1 cellular context compared by ENCODE assay signal in the genomic region with DNA sequence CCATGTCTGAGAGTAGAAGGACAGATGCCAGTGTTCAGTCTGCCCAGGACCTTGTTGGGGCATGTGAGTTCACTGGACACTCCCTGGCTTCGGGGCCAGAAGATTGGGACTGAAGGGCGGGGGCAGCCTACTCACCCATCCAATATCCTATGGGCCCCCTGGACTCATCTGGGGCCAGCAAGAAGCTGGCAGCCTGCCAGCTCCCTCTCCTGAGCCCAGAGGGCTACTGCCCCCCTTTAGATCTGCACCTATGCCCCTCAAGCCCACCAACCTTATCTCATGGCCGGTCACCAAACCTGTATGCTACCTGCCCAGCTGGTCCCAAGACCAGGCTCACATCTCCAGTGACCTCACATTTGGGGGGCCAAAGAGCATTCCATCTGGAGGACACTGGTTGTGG.
TF ChIP-seq lines count a peak whose summit lies in the region.

No MANE protein-coding gene starts in this region.

TF ChIP-seq in H1, 55 proteins besides CTCF, POLR2A, EP300 and RAD21:
- TF ChIP-seq NANOG (IDR thresholded peaks at IDR 0.05; ENCODE audit: insufficient read depth, low read depth, low read length, poor library complexity, severe bottlenecking), result no peak
- TF ChIP-seq, protein P1, sequence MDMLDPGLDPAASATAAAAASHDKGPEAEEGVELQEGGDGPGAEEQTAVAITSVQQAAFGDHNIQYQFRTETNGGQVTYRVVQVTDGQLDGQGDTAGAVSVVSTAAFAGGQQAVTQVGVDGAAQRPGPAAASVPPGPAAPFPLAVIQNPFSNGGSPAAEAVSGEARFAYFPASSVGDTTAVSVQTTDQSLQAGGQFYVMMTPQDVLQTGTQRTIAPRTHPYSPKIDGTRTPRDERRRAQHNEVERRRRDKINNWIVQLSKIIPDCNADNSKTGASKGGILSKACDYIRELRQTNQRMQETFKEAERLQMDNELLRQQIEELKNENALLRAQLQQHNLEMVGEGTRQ (IDR thresholded peaks at IDR 0.05; ENCODE audit: low read length), result no peak
- no peak for TF ChIP-seq SRF (IDR thresholded peaks at IDR 0.05; ENCODE audit: low read depth, low read length)
